1 cellular context compared by ENCODE assay signal in genomic region chr17:40530531-40530987, GRCh38.
TF ChIP-seq lines count a peak whose summit lies in the region.

No MANE protein-coding gene starts in this region.

TF ChIP-seq in GM12878, 131 proteins besides CTCF, POLR2A, EP300 and RAD21:
- TF ChIP-seq BRCA1 (IDR thresholded peaks at IDR 0.05; ENCODE audit: low read depth, low read length) = no peak
- TF ChIP-seq ELK1 (IDR thresholded peaks at IDR 0.05; ENCODE audit: low read depth, low read length) = no peak
- no peak for TF ChIP-seq YBX1 (IDR thresholded peaks at IDR 0.05)
- TF ChIP-seq NFIC (IDR thresholded peaks at IDR 0.05; ENCODE audit: low read depth, low read length) = no peak
TF ChIP-seq in GM12878: peak in this region for 0.
